Comparison of ENCODE assay signal across 16 cellular contexts in the genomic region with DNA sequence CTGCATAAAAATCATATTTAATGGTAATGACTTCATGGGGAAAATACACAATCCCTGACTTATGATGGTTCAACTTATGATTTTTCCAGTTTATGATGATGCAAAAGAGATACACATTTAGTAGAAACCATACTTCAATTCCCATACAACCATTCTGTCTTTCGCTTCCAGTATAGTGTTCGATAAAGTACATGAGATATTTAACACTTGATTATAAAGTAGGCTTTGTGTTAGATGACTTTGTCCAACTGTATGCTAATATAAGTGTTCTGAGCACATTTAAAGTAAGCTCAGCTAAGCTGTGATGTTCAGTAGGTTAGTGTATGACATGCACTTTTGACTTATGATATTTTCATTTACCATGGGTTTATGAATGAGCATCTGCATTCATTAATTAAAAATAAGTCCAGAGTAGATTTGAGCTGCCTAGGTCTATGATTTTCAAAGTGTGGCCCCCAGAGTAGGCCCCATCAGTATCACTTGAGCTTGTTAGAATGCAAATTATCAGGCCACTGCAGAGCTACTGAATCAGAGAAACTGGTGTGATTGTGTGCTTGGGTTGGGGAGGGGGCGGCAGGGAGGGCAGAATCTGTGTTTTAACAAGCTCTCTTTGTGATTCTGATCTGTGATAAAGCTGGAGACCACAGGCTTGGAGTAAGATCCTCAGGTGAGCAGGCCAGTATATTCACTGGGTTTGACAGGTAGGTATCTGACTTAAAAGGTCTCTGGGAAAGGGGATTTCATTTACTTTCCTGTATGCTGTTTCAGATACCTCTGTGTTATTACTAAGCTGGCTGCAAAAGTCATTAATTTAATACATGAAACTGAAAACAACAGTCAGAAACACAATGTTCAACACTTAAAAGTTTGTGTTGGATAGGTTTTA. TPM values are rescaled to one million over a fixed set of nuclear protein-coding genes. Genes with fewer than 3 reads are reported as not detected.
DNase-seq lines count a peak whose midpoint lies in the region; ATAC-seq, FAIRE-seq and TF ChIP-seq lines count a peak whose summit lies in the region.
"Had no signal": no experiment of that assay in that cellular context is flagged by ENCODE, and none has a peak within 500 bp of the region (broad histone marks: within the 10 kb centered on the region; RNA-seq: fewer than 3 reads in every experiment).

No MANE protein-coding gene starts in this region.

- no peaks in the 10 kb centered on the region for H3K36me3 ChIP-seq in GM12878 (ENCODE audit: control insufficient read depth in 2 of 2, insufficient read depth in 2 of 2, low read length in 1 of 2)
- no peaks in the 10 kb centered on the region for H3K36me3 ChIP-seq in effector memory CD4-positive, alpha-beta T cell (ENCODE audit: control insufficient read depth, insufficient read depth, low read length)

- peak overlapping the region; percentile 59 for H2AFZ ChIP-seq in GM12878 (ENCODE audit: control insufficient read depth, low read depth, low read length)

- ATAC-seq in HG03064 (IDR thresholded peaks at IDR 0.05; ENCODE audit: low read depth, unreplicated experiment), result peak; percentile 50
- peak; percentile 69 for ATAC-seq in GM12878
- ATAC-seq: body of pancreas, heart right ventricle, WTC11 had no signal

- BruUV-seq in GM12878 (replicated peaks; lab: Mats Ljungman, UMichigan), result TSS peak; percentile 84

- 75% methylated on average over 3 of the region's 3 CpGs for WGBS in GM12878 (ENCODE audit: insufficient coverage, insufficient replicate concordance, low lambda C conversion rate, missing lambda C conversion rate)

- intact Hi-C loops in GM12878 (cut with micrococcal nuclease; ENCODE audit: unreplicated experiment), result loop anchor here (1.0 to 10.0 kb wide), 6 partner anchors 17 to 541 kb away; partner anchors contain the start of genes CORIN and NFXL1

- TF ChIP-seq EP300 in GM12878 (IDR thresholded peaks at IDR 0.05; ENCODE audit: borderline replicate concordance in 1 of 2, control insufficient read depth in 1 of 2, low read depth in 2 of 2, low read length in 2 of 2), result 0 out of 4 replicates have a peak, but pooled peaks of 1 of the 2 experiments have one; percentile 29

- H3K4me2 ChIP-seq in GM12878 (ENCODE audit: control insufficient read depth, insufficient read depth), result peak overlapping the region; percentile 81

- FAIRE-seq in GM12878 (lab: Jason Lieb, UNC), result no peak
- FAIRE-seq: endothelial cell of umbilical vein had no signal

- H3K27me3 ChIP-seq in GM12878 (replicated peaks in 1 of 2; ENCODE audit: control insufficient read depth in 2 of 2, insufficient read depth in 2 of 2, low read length in 1 of 2), result no peaks in the 10 kb centered on the region
- H3K27me3 ChIP-seq in effector memory CD4-positive, alpha-beta T cell (replicated peaks; ENCODE audit: control insufficient read depth, insufficient read depth, low read length, poor library complexity, severe bottlenecking), result no peaks in the 10 kb centered on the region
- H3K27me3 ChIP-seq: body of pancreas, heart right ventricle, testis had no signal

- H3K9me3 ChIP-seq in GM12878 (replicated peaks; ENCODE audit: control insufficient read depth, insufficient read depth, low read length), result peaks cover 2% of the 10 kb centered on the region; the same call in 1 of the 3 replicates
- H3K9me3 ChIP-seq in effector memory CD4-positive, alpha-beta T cell (ENCODE audit: control insufficient read depth, low read length), result no peaks in the 10 kb centered on the region
- H3K9me3 ChIP-seq: body of pancreas, testis had no signal

- no peak for TF ChIP-seq POLR2A in GM12878 (IDR thresholded peaks at IDR 0.05; ENCODE audit: low read depth, low read length)

- in situ Hi-C loops in GM13977 (cut with MboI; ENCODE audit: low pct_unique_long_range_greater_than_20kb, low sequenced_read_pairs, unreplicated experiment), result no loop called here
- in situ Hi-C loops in GM12878 (cut with MboI), result no loop called here

- CTCF ChIA-PET in GM12878 (lab: Yijun Ruan, JAX), result interaction anchor here (0.8 to 10.3 kb wide), 11 partner anchors 8 to 562 kb away, joined by 3 to 124 read pairs (median 10); partner anchors contain the start of genes ATP10D and COMMD8

- peak; percentile 14 for DNase-seq in GM13977 (ENCODE audit: low spot score)
- peak; percentile 12 for DNase-seq in GM20000 (ENCODE audit: low spot score)
- no peak for DNase-seq in GM12878 (ENCODE audit: low read depth, low spot score)
- no peak for DNase-seq in 8988T
- DNase-seq in NCI-H2196 (lab: John Stamatoyannopoulos, UW; ENCODE audit: unreplicated experiment), result no peak
- no peak for DNase-seq in effector memory CD4-positive, alpha-beta T cell
- no peak for DNase-seq in dedifferentiated amniotic fluid mesenchymal stem cell (ENCODE audit: extremely low spot score)
- DNase-seq: AML-193; body of pancreas; heart right ventricle; NCI-H524 treated with DMSO at 0.1 percent for 48 hours; stimulated activated CD4-positive, alpha-beta T cell treated with anti-CD3 and anti-CD28 coated beads, Interleukin-4, amount 100 ng/mL, for 4 hours; testis had no signal

- peak overlapping the region; percentile 56 for H3K9ac ChIP-seq in GM12878 (ENCODE audit: control insufficient read depth, insufficient read depth, low read length)

- peaks cover 40% of the 10 kb centered on the region for H3K79me2 ChIP-seq in GM12878 (ENCODE audit: control insufficient read depth, insufficient read depth, low read length)

- H3K27ac ChIP-seq in GM12878 (ENCODE audit: control insufficient read depth, insufficient read depth), result peak overlapping the region; percentile 84
- no peak overlapping the region for H3K27ac ChIP-seq in effector memory CD4-positive, alpha-beta T cell (ENCODE audit: insufficient read depth, low read length, poor library complexity, severe bottlenecking)
- H3K27ac ChIP-seq: body of pancreas, heart right ventricle had no signal

- POLR2A ChIA-PET in GM12878 (lab: Charles Lee), result interaction anchor here (0.6 to 3.4 kb wide), 13 partner anchors 9 to 337 kb away, joined by 3 to 55 read pairs (median 4); partner anchors contain the start of genes ATP10D and COMMD8

- no peak for TF ChIP-seq RAD21 in GM12878 (IDR thresholded peaks at IDR 0.05; ENCODE audit: insufficient read depth, low read depth, low read length)

- peak overlapping the region; percentile 53 for H3K4me3 ChIP-seq in GM12878
- H3K4me3 ChIP-seq in effector memory CD4-positive, alpha-beta T cell (ENCODE audit: insufficient read depth, low read depth, low read length, poor library complexity, severe bottlenecking), result no peak overlapping the region
- H3K4me3 ChIP-seq: body of pancreas, heart right ventricle, testis had no signal

- RAD21 ChIA-PET in GM12878 (lab: Charles Lee; ENCODE audit: unreplicated experiment), result interaction anchor here (0.5 to 4.1 kb wide), 18 partner anchors 8 to 543 kb away, joined by 3 to 88 read pairs (median 4); partner anchors contain the start of genes ATP10D and COMMD8

- H3K4me1 ChIP-seq in GM12878 (ENCODE audit: control insufficient read depth, insufficient read depth, low read length), result peaks cover 19% of the 10 kb centered on the region
- H3K4me1 ChIP-seq in effector memory CD4-positive, alpha-beta T cell (ENCODE audit: control insufficient read depth, insufficient read depth, low read length, poor library complexity, severe bottlenecking), result no peaks in the 10 kb centered on the region
- H3K4me1 ChIP-seq: body of pancreas had no signal

- TF ChIP-seq CTCF in GM13977 (IDR thresholded peaks at IDR 0.05; ENCODE audit: extremely low read depth, insufficient read depth, missing control alignments), result no peak
- TF ChIP-seq CTCF in GM20000 (IDR thresholded peaks at IDR 0.05; ENCODE audit: extremely low read depth, missing control alignments), result no peak
- TF ChIP-seq CTCF in GM12878 (IDR thresholded peaks at IDR 0.05 in 2 of 3, conservative IDR thresholded peaks at IDR 0.05 in 1 of 3; ENCODE audit: control insufficient read depth in 2 of 3, extremely low read depth in 1 of 3, insufficient read depth in 1 of 3, low read depth in 3 of 3, low read length in 3 of 3), result no peak

- SMC1A ChIA-PET in GM12878 (lab: Charles Lee; ENCODE audit: uncharacterized antibody, unreplicated experiment), result interaction anchor here (0.8 to 11.1 kb wide), 24 partner anchors 8 to 542 kb away, joined by 3 to 239 read pairs (median 4); partner anchors contain the start of genes ATP10D and COMMD8

- H4K20me1 ChIP-seq in GM12878 (ENCODE audit: control insufficient read depth, insufficient read depth), result no peaks in the 10 kb centered on the region

RNA-seq across cellular contexts. Expression of gene ATP10D, which starts 8.4 kb away (rescaled TPM):
- total RNA-seq in GM12878 (2013; cell fraction: nucleolus; rRNA removed), result 101 and 123 TPM in 2 replicates
- total RNA-seq in GM12878 (2014; rRNA removed), result 16.5 and 20.3 TPM in 2 replicates
- total RNA-seq in GM12878 (2014; rRNA removed; fragmentation: Illumina TruSeq; extraction: Trizol), result 20.7 and 20.8 TPM in 2 replicates
- 30.0 and 31.7 TPM in 2 replicates for total RNA-seq in GM12878 (2021)
- polyA plus RNA-seq in GM12878 (2011; ENCODE audit: low read depth), result 5.5 TPM
- polyA plus RNA-seq in GM12878 (2011; rRNA removed), result 50.3 and 60.3 TPM in 2 replicates
- polyA plus RNA-seq in GM12878 (2011; cell fraction: cytosol; rRNA removed), result 18.1 and 22.6 TPM in 2 replicates
- polyA plus RNA-seq in GM12878 (2011; cell fraction: nucleus; rRNA removed), result 42.1 and 55.4 TPM in 2 replicates
- polyA plus RNA-seq in GM12878 (2012), result 10.5 and 10.7 TPM in 2 replicates
- 18.7 and 19.8 TPM in 2 replicates for polyA plus RNA-seq in GM12878 (2014; fragmentation: Illumina TruSeq; extraction: Trizol)
- polyA plus RNA-seq in GM12878 (2014; fragmentation: Nextera tagmentation; extraction: Ambion mirVana), result 10 to 100 TPM; 10.2 to 18.0 TPM
- polyA plus RNA-seq in GM12878 (2014; rRNA removed), result 9.4 and 11.2 TPM in 2 replicates
- 10 to 100 TPM; 19.4 to 25.6 TPM for polyA plus RNA-seq in GM12878 (2016; fragmentation: Nextera tagmentation; extraction: Ambion mirVana)
- 97.4 and 201 TPM in 2 replicates for polyA minus RNA-seq in GM12878 (2011; rRNA and poly(A)+ RNA removed)
- polyA minus RNA-seq in GM12878 (2011; cell fraction: cytosol; rRNA and poly(A)+ RNA removed), result 18.3 and 21.1 TPM in 2 replicates
- 67.3 and 81.0 TPM in 2 replicates for polyA minus RNA-seq in GM12878 (2011; cell fraction: nucleus; rRNA and poly(A)+ RNA removed)

RNA-seq across cellular contexts. Expression of gene COMMD8, which starts 30.0 kb away (rescaled TPM):
- 9.2 and 9.9 TPM in 2 replicates for total RNA-seq in GM12878 (2013; cell fraction: nucleolus; rRNA removed)
- total RNA-seq in GM12878 (2014; rRNA removed) (36.3 and 47.2 TPM in 2 replicates), GM12878 (2014; rRNA removed; fragmentation: Illumina TruSeq; extraction: Trizol) (36.4 and 38.5 TPM in 2 replicates), GM12878 (2021) (36.5 and 36.8 TPM in 2 replicates)
- 12.9 TPM for polyA plus RNA-seq in GM12878 (2011; ENCODE audit: low read depth)
- polyA plus RNA-seq in GM12878 (2011; rRNA removed) (58.3 and 104 TPM in 2 replicates), GM12878 (2014; fragmentation: Illumina TruSeq; extraction: Trizol) (28.6 and 31.8 TPM in 2 replicates), GM12878 (2014; fragmentation: Nextera tagmentation; extraction: Ambion mirVana) (100 to 1,000 TPM; 126 to 152 TPM), GM12878 (2014; rRNA removed) (23.2 and 27.6 TPM in 2 replicates), GM12878 (2016; fragmentation: Nextera tagmentation; extraction: Ambion mirVana) (100 to 1,000 TPM; 142 to 156 TPM)
- 14.0 and 14.9 TPM in 2 replicates for polyA plus RNA-seq in GM12878 (2011; cell fraction: cytosol; rRNA removed)
- 12.7 and 14.0 TPM in 2 replicates for polyA plus RNA-seq in GM12878 (2011; cell fraction: nucleus; rRNA removed)
- 22.9 and 23.4 TPM in 2 replicates for polyA plus RNA-seq in GM12878 (2012)
- 8.6 and 12.0 TPM in 2 replicates for polyA minus RNA-seq in GM12878 (2011; rRNA and poly(A)+ RNA removed)
- 6.0 and 8.0 TPM in 2 replicates for polyA minus RNA-seq in GM12878 (2011; cell fraction: cytosol; rRNA and poly(A)+ RNA removed)
- 7.1 and 7.5 TPM in 2 replicates for polyA minus RNA-seq in GM12878 (2011; cell fraction: nucleus; rRNA and poly(A)+ RNA removed)

Comparison
In these comparisons a context has a peak if more than half of its experiments do, and no peak if none do; other contexts are left out.
1. DNase-seq: peak in GM13977 (single experiment) and GM20000 (single experiment); none in GM12878 (single experiment), 8988T (single experiment), NCI-H2196 (single experiment), effector memory CD4-positive, alpha-beta T cell (0 of 3) and dedifferentiated amniotic fluid mesenchymal stem cell (single experiment).